ENCODE assay signal across 11 cellular contexts in genomic region chr14:53190938-53191337, GRCh38. TPM values are rescaled to one million over a fixed set of nuclear protein-coding genes. Genes with fewer than 3 reads are reported as not detected.
DNase-seq lines count a peak whose midpoint lies in the region; ATAC-seq, FAIRE-seq and TF ChIP-seq lines count a peak whose summit lies in the region.
"Had no signal": no experiment of that assay in that cellular context is flagged by ENCODE, and none has a peak within 500 bp of the region (broad histone marks: within the 10 kb centered on the region; RNA-seq: fewer than 3 reads in every experiment).

No MANE protein-coding gene starts in this region.

- H3K36me3 Mint-ChIP-seq in MCF 10A (ENCODE audit: insufficient read depth, unreplicated experiment): no peaks in the 10 kb centered on the region
- H3K36me3 Mint-ChIP-seq in activated CD4-positive, alpha-beta memory T cell treated with anti-CD3 and anti-CD28 coated beads for 36 hours: peaks cover 2% of the 10 kb centered on the region
- H3K36me3 Mint-ChIP-seq: mesothelial cell of epicardium had no signal

- intact Hi-C loops in MCF 10A (cut with micrococcal nuclease) (no loop called here), breast epithelium (cut with DNase I; ENCODE audit: low total_unique reads) (loop anchor here (5.0 kb wide), 1 partner anchor 1359 kb away; no protein-coding TSS in a partner anchor)
- intact Hi-C loops in activated CD4-positive, alpha-beta memory T cell treated with anti-CD3 and anti-CD28 coated beads for 36 hours (cut with micrococcal nuclease): loop anchor here (1.0 to 5.0 kb wide), 8 partner anchors 10 to 866 kb away; partner anchors contain the start of gene DDHD1

- TF ChIP-seq CTCF in MCF 10A (IDR thresholded peaks at IDR 0.05; ENCODE audit: unreplicated experiment) (no peak), breast epithelium (IDR thresholded peaks at IDR 0.05) (no peak), foreskin keratinocyte (conservative IDR thresholded peaks at IDR 0.05) (no peak)

- H3K36me3 ChIP-seq in breast epithelium: no peaks in the 10 kb centered on the region

- peak; percentile 75 for FAIRE-seq in urothelium cell line (lab: Jason Lieb, UNC)

- no peaks in the 10 kb centered on the region for H3K27me3 Mint-ChIP-seq in MCF 10A (ENCODE audit: insufficient read depth, unreplicated experiment)
- H3K27me3 Mint-ChIP-seq in activated CD4-positive, alpha-beta memory T cell treated with anti-CD3 and anti-CD28 coated beads for 36 hours: peaks cover 3% of the 10 kb centered on the region

- CTCF ChIA-PET in MCF 10A (lab: Yijun Ruan, JAX): interaction anchor here (1.2 kb wide), 1 partner anchor 26 kb away, joined by 5 read pairs; no protein-coding TSS in a partner anchor
- CTCF ChIA-PET in activated CD4-positive, alpha-beta memory T cell treated with anti-CD3 and anti-CD28 coated beads for 36 hours (lab: Charles Lee): interaction anchor here (0.7 to 2.7 kb wide), 5 partner anchors 11 to 116 kb away, joined by 3 to 15 read pairs (median 8); partner anchors contain the start of gene DDHD1

- DNase-seq in MCF 10A (ENCODE audit: unreplicated experiment) (peak; percentile 10), breast epithelium (ENCODE audit: low spot score in 2 of 2) (no peak), foreskin keratinocyte (peak; percentile 31 to 37), urothelium cell line (ENCODE audit: low spot score) (no peak), NCI-H1694 treated with DMSO at 0.1 percent for 48 hours (lab: John Stamatoyannopoulos, UW) (no peak)
- peak; percentile 88 for DNase-seq in activated CD4-positive, alpha-beta memory T cell treated with anti-CD3 and anti-CD28 coated beads for 36 hours
- DNase-seq: NCI-H1436 treated with DMSO at 0.1 percent for 48 hours, SHP77 treated with DMSO at 0.1 percent for 48 hours had no signal

- H3K27ac Mint-ChIP-seq in MCF 10A (ENCODE audit: low read depth, unreplicated experiment): no peak overlapping the region
- H3K27ac Mint-ChIP-seq in activated CD4-positive, alpha-beta memory T cell treated with anti-CD3 and anti-CD28 coated beads for 36 hours: peak overlapping the region; percentile 81
- H3K27ac Mint-ChIP-seq: mesothelial cell of epicardium had no signal

- ATAC-seq in foreskin keratinocyte (no peak), HG03460 (IDR thresholded peaks at IDR 0.05; ENCODE audit: unreplicated experiment) (no peak), GM19395 (IDR thresholded peaks at IDR 0.05; ENCODE audit: unreplicated experiment) (no peak)

- H3K9me3 Mint-ChIP-seq in MCF 10A (ENCODE audit: unreplicated experiment): no peaks in the 10 kb centered on the region
- no peaks in the 10 kb centered on the region for H3K9me3 Mint-ChIP-seq in activated CD4-positive, alpha-beta memory T cell treated with anti-CD3 and anti-CD28 coated beads for 36 hours
- H3K9me3 Mint-ChIP-seq: mesothelial cell of epicardium had no signal

- BruUV-seq in MCF 10A (replicated peaks; lab: Mats Ljungman, UMichigan): no TSS peak

- POLR2A ChIA-PET in MCF 10A (lab: Yijun Ruan, JAX): interaction anchor here (0.6 kb wide), 1 partner anchor 724 kb away, joined by 4 read pairs; no protein-coding TSS in a partner anchor
- POLR2A ChIA-PET in activated CD4-positive, alpha-beta memory T cell treated with anti-CD3 and anti-CD28 coated beads for 36 hours (lab: Charles Lee): interaction anchor here (1.1 to 4.6 kb wide), 5 partner anchors 11 to 81 kb away, joined by 3 to 50 read pairs (median 8); partner anchors contain the start of gene DDHD1

- no peak overlapping the region for H3K4me3 ChIP-seq in breast epithelium

- H3K27ac ChIP-seq in breast epithelium (no peak overlapping the region), foreskin keratinocyte (no peak overlapping the region)

- no peak for TF ChIP-seq POLR2A in breast epithelium (IDR thresholded peaks at IDR 0.05)

- no peaks in the 10 kb centered on the region for H3K9me3 ChIP-seq in breast epithelium

- H3K4me1 ChIP-seq in breast epithelium (no peaks in the 10 kb centered on the region), foreskin keratinocyte (no peaks in the 10 kb centered on the region)

- H3K4me3 Mint-ChIP-seq in MCF 10A (ENCODE audit: unreplicated experiment): no peak overlapping the region
- peak overlapping the region; percentile 17 for H3K4me3 Mint-ChIP-seq in activated CD4-positive, alpha-beta memory T cell treated with anti-CD3 and anti-CD28 coated beads for 36 hours
- H3K4me3 Mint-ChIP-seq: mesothelial cell of epicardium had no signal

- H3K4me1 Mint-ChIP-seq in MCF 10A (ENCODE audit: insufficient read depth, unreplicated experiment): peaks cover 5% of the 10 kb centered on the region
- H3K4me1 Mint-ChIP-seq in activated CD4-positive, alpha-beta memory T cell treated with anti-CD3 and anti-CD28 coated beads for 36 hours (ENCODE audit: low read depth): peaks cover 42% of the 10 kb centered on the region

- H3K27me3 ChIP-seq in breast epithelium: no peaks in the 10 kb centered on the region
- peaks cover 5% of the 10 kb centered on the region for H3K27me3 ChIP-seq in foreskin keratinocyte

RNA-seq across cellular contexts. Expression of gene DDHD1, which starts 37.8 kb away (rescaled TPM):
- total RNA-seq in MCF 10A (2022) (16.3 and 18.3 TPM in 2 replicates), breast epithelium (10 to 100 TPM; 25.2 to 32.9 (median 26.7) TPM), foreskin keratinocyte (9.7 and 13.4 TPM in 2 replicates)
- total RNA-seq in activated CD4-positive, alpha-beta memory T cell treated with anti-CD3 and anti-CD28 coated beads for 36 hours: 10 to 100 TPM; 40.6 to 42.7 TPM
- polyA plus RNA-seq in foreskin keratinocyte: 2.4 and 2.5 TPM in 2 replicates

Comparison
In these comparisons a context has a peak if more than half of its experiments do, and no peak if none do; other contexts are left out.
1. DNase-seq: peak in MCF 10A (single experiment), activated CD4-positive, alpha-beta memory T cell treated with anti-CD3 and anti-CD28 coated beads for 36 hours (single experiment) and foreskin keratinocyte (2 of 2); none in breast epithelium (0 of 2), urothelium cell line (single experiment) and NCI-H1694 treated with DMSO at 0.1 percent for 48 hours (single experiment).